ENCODE assay signal across 8 cellular contexts in genomic region chr12:56189918-56190694, GRCh38. TPM values are rescaled to one million over a fixed set of nuclear protein-coding genes. Genes with fewer than 3 reads are reported as not detected.
DNase-seq lines count a peak whose midpoint lies in the region; ATAC-seq and TF ChIP-seq lines count a peak whose summit lies in the region.

No MANE protein-coding gene starts in this region.

- DNase-seq in D341Med (ENCODE audit: low spot score) (peak; percentile 87), GM23338 (ENCODE audit: low spot score) (peak; percentile 92), MG63 (peak; percentile 74), SHP77 (lab: John Stamatoyannopoulos, UW) (peak; percentile 77 to 86), activated gamma-delta T cell treated with Interleukin-2 at 50 U/mL for 16 hours (peak; percentile 62), foreskin keratinocyte (peak; percentile 75 to 86)
- DNase-seq in stimulated activated naive CD8-positive, alpha-beta T cell treated with anti-CD3 and anti-CD28 coated beads, Interleukin-15, Interleukin-2, amounts not matched to agents 100 U/mL and 50 U/mL, for 24 hours: peak; percentile 90

- H3K9me3 ChIP-seq in MG63: no peaks in the 10 kb centered on the region
- no peaks in the 10 kb centered on the region for H3K9me3 ChIP-seq in neural cell (ENCODE audit: low read length)

- H3K4me3 Mint-ChIP-seq in GM23338: peak overlapping the region; percentile 99

- H2AFZ ChIP-seq in GM23338: peak overlapping the region; percentile 97
- peak overlapping the region; percentile 56 for H2AFZ ChIP-seq in neural cell (ENCODE audit: low read depth, low read length)

- peaks cover 16% of the 10 kb centered on the region; the same call in 1 of the 2 replicates for H3F3A ChIP-seq in GM23338 (replicated peaks; ENCODE audit: low read depth)
- H3F3A ChIP-seq in neural cell (ENCODE audit: insufficient read depth, low read length, poor library complexity, severe bottlenecking): peaks cover 7% of the 10 kb centered on the region

- peaks cover 6% of the 10 kb centered on the region; the same call in 2 of the 3 replicates for H3K9me3 Mint-ChIP-seq in GM23338

- peaks cover 50% of the 10 kb centered on the region for H3K36me3 Mint-ChIP-seq in GM23338 (ENCODE audit: low read depth)

- peaks cover 35% of the 10 kb centered on the region for H3K79me2 ChIP-seq in GM23338 (replicated peaks; ENCODE audit: insufficient read depth)
- H3K79me2 ChIP-seq in neural cell (replicated peaks; ENCODE audit: insufficient read depth, low read length): peaks cover 32% of the 10 kb centered on the region

- peak overlapping the region; percentile 99 for H3K9ac ChIP-seq in neural cell (ENCODE audit: low read length)

- H3K27me3 ChIP-seq in GM23338 (ENCODE audit: insufficient read depth): no peaks in the 10 kb centered on the region
- no peaks in the 10 kb centered on the region for H3K27me3 ChIP-seq in MG63
- no peaks in the 10 kb centered on the region for H3K27me3 ChIP-seq in foreskin keratinocyte
- H3K27me3 ChIP-seq in neural cell (ENCODE audit: insufficient read depth, low read depth, low read length): no peaks in the 10 kb centered on the region

- H3K27me3 Mint-ChIP-seq in GM23338 (ENCODE audit: insufficient read depth, low read depth, poor library complexity): peaks cover 15% of the 10 kb centered on the region

- no peak for TF ChIP-seq RAD21 in neural cell (conservative IDR thresholded peaks at IDR 0.05)

- ATAC-seq in GM23338 (peak; percentile 71), foreskin keratinocyte (peak; percentile 58)
- peak; percentile 62 for ATAC-seq in stimulated activated naive CD8-positive, alpha-beta T cell treated with anti-CD3 and anti-CD28 coated beads, Interleukin-15, Interleukin-2, amounts not matched to agents 100 U/mL and 50 U/mL, for 24 hours

- H3K4me1 ChIP-seq in GM23338 (ENCODE audit: insufficient read depth) (peaks cover 12% of the 10 kb centered on the region), foreskin keratinocyte (peaks cover 12% of the 10 kb centered on the region)

- H3K9me2 ChIP-seq in GM23338 (ENCODE audit: insufficient read depth) (no peaks in the 10 kb centered on the region), neural cell (ENCODE audit: insufficient read depth, low read length) (no peaks in the 10 kb centered on the region)

- peak overlapping the region; percentile 97 for H3K4me2 ChIP-seq in GM23338
- H3K4me2 ChIP-seq in neural cell (ENCODE audit: low read length): peak overlapping the region; percentile 38

- peaks cover 29% of the 10 kb centered on the region for H3K4me1 Mint-ChIP-seq in GM23338

- peak overlapping the region; percentile 98 for H3K27ac Mint-ChIP-seq in GM23338

- H4K20me1 ChIP-seq in GM23338 (replicated peaks; ENCODE audit: insufficient read depth) (peaks cover 13% of the 10 kb centered on the region), neural cell (ENCODE audit: insufficient read depth) (no peaks in the 10 kb centered on the region)

- TF ChIP-seq CTCF in GM23338 (conservative IDR thresholded peaks at IDR 0.05; ENCODE audit: low read depth in 2 of 2): peak in 1 of 2 experiments; percentile 2; a peak in 1 of 4 replicates
- no peak for TF ChIP-seq CTCF in foreskin keratinocyte (conservative IDR thresholded peaks at IDR 0.05)
- no peak for TF ChIP-seq CTCF in neural cell (IDR thresholded peaks at IDR 0.05; ENCODE audit: poor library complexity, severe bottlenecking)

- peak overlapping the region; percentile 100 for H3K4me3 ChIP-seq in GM23338
- H3K4me3 ChIP-seq in MG63: peak overlapping the region; percentile 81
- peak overlapping the region; percentile 97 for H3K4me3 ChIP-seq in neural cell (ENCODE audit: low read length)

- H3K27ac ChIP-seq in GM23338 (ENCODE audit: low read depth) (peak overlapping the region; percentile 100), foreskin keratinocyte (peak overlapping the region; percentile 37), neural cell (ENCODE audit: low read length) (peak overlapping the region; percentile 79)

- H3K36me3 ChIP-seq in GM23338 (ENCODE audit: insufficient read depth) (peaks cover 15% of the 10 kb centered on the region; the same call in 1 of the 2 replicates), MG63 (peaks cover 20% of the 10 kb centered on the region), neural cell (ENCODE audit: insufficient read depth, low read length) (peaks cover 5% of the 10 kb centered on the region)

- no peak for TF ChIP-seq EP300 in neural cell (conservative IDR thresholded peaks at IDR 0.05; ENCODE audit: poor library complexity, severe bottlenecking)

TF ChIP-seq in GM23338, 12 proteins besides CTCF, POLR2A, EP300 and RAD21:
- TF ChIP-seq ETS1 (IDR thresholded peaks at IDR 0.05) (peak; percentile 76), CREB1 (CRISPR knock-in tag; IDR thresholded peaks at IDR 0.05; ENCODE audit: low read depth) (peak; percentile 37; the same call in 1 of the 2 replicates), POLR2AphosphoS5 (IDR thresholded peaks at IDR 0.05; ENCODE audit: low read depth) (no peak), ZNF114 (CRISPR knock-in tag; IDR thresholded peaks at IDR 0.05) (no peak)

TF ChIP-seq in neural cell, 6 proteins besides CTCF, POLR2A, EP300 and RAD21:
- TF ChIP-seq POLR2AphosphoS5 (IDR thresholded peaks at IDR 0.05): peak; percentile 58
- no peak for TF ChIP-seq SMC3 (conservative IDR thresholded peaks at IDR 0.05; ENCODE audit: poor library complexity)
- peak; percentile 75 for TF ChIP-seq MXI1 (conservative IDR thresholded peaks at IDR 0.05; ENCODE audit: poor library complexity, severe bottlenecking)
TF ChIP-seq in neural cell: peak in this region for 2.

RNA-seq across cellular contexts. Expression of gene SMARCC2, which starts 0.8 kb away (rescaled TPM):
- total RNA-seq in GM23338 (2014; rRNA removed; shearing (Covaris generic)): 40.4 and 44.5 TPM in 2 replicates
- 52.1 and 68.3 TPM in 2 replicates for polyA plus RNA-seq in GM23338 (2016; fragmentation: Nextera tagmentation; extraction: Ambion mirVana)
- 10.6 and 14.8 TPM in 2 replicates for total RNA-seq in MG63 (2014; rRNA removed; shearing (Covaris generic); ENCODE audit: low replicate concordance)
- total RNA-seq in foreskin keratinocyte: 46.0 and 46.1 TPM in 2 replicates
- polyA plus RNA-seq in foreskin keratinocyte: 13.3 and 14.7 TPM in 2 replicates
- 85.6 and 93.2 TPM in 2 replicates for polyA plus RNA-seq in neural cell
- 157 TPM in 2 replicates for polyA minus RNA-seq in neural cell

RNA-seq across cellular contexts. Expression of gene RNF41, which starts 31.6 kb away (rescaled TPM):
- total RNA-seq in GM23338 (2014; rRNA removed; shearing (Covaris generic)): 68.2 and 77.1 TPM in 2 replicates
- polyA plus RNA-seq in GM23338 (2016; fragmentation: Nextera tagmentation; extraction: Ambion mirVana) (14.8 and 15.3 TPM in 2 replicates), foreskin keratinocyte (19.0 and 21.8 TPM in 2 replicates), neural cell (87.9 and 108 TPM in 2 replicates)
- total RNA-seq in MG63 (2014; rRNA removed; shearing (Covaris generic); ENCODE audit: low replicate concordance): 51.6 and 107 TPM in 2 replicates
- total RNA-seq in foreskin keratinocyte: 37.1 and 39.4 TPM in 2 replicates
- polyA minus RNA-seq in neural cell: 128 and 153 TPM in 2 replicates

RNA-seq across cellular contexts. Expression of gene MYL6, which starts 31.9 kb away (rescaled TPM):
- total RNA-seq in GM23338 (2014; rRNA removed; shearing (Covaris generic)): 1,092 and 1,271 TPM in 2 replicates
- 1,545 and 1,548 TPM in 2 replicates for polyA plus RNA-seq in GM23338 (2016; fragmentation: Nextera tagmentation; extraction: Ambion mirVana)
- 1,658 and 1,845 TPM in 2 replicates for total RNA-seq in MG63 (2014; rRNA removed; shearing (Covaris generic); ENCODE audit: low replicate concordance)
- total RNA-seq in foreskin keratinocyte: 2,537 and 2,800 TPM in 2 replicates
- polyA plus RNA-seq in foreskin keratinocyte: 3,288 and 3,690 TPM in 2 replicates
- polyA plus RNA-seq in neural cell: 2,918 and 3,234 TPM in 2 replicates
- 523 and 580 TPM in 2 replicates for polyA minus RNA-seq in neural cell

RNA-seq across cellular contexts. Expression of gene NABP2, which starts 34.0 kb away (rescaled TPM):
- 25.5 and 31.6 TPM in 2 replicates for total RNA-seq in GM23338 (2014; rRNA removed; shearing (Covaris generic))
- polyA plus RNA-seq in GM23338 (2016; fragmentation: Nextera tagmentation; extraction: Ambion mirVana): 24.9 and 27.8 TPM in 2 replicates
- total RNA-seq in MG63 (2014; rRNA removed; shearing (Covaris generic); ENCODE audit: low replicate concordance): 61.0 and 115 TPM in 2 replicates
- 45.8 and 47.1 TPM in 2 replicates for total RNA-seq in foreskin keratinocyte
- 58.2 and 62.8 TPM in 2 replicates for polyA plus RNA-seq in foreskin keratinocyte
- polyA plus RNA-seq in neural cell: 54.3 and 79.1 TPM in 2 replicates
- 25.8 and 25.9 TPM in 2 replicates for polyA minus RNA-seq in neural cell

RNA-seq across cellular contexts. Expression of gene MYL6B, which starts 37.7 kb away (rescaled TPM):
- total RNA-seq in GM23338 (2014; rRNA removed; shearing (Covaris generic)): 96.9 and 103 TPM in 2 replicates
- 164 and 170 TPM in 2 replicates for polyA plus RNA-seq in GM23338 (2016; fragmentation: Nextera tagmentation; extraction: Ambion mirVana)
- total RNA-seq in MG63 (2014; rRNA removed; shearing (Covaris generic); ENCODE audit: low replicate concordance): 65.7 and 123 TPM in 2 replicates
- 72.0 and 81.4 TPM in 2 replicates for total RNA-seq in foreskin keratinocyte
- polyA plus RNA-seq in foreskin keratinocyte: 93.6 and 101 TPM in 2 replicates
- 369 and 376 TPM in 2 replicates for polyA plus RNA-seq in neural cell
- 78.0 and 82.5 TPM in 2 replicates for polyA minus RNA-seq in neural cell

Comparison
In these comparisons a context has a peak if more than half of its experiments do, and no peak if none do; other contexts are left out.
1. Peak in every context shown above with its lines: DNase-seq, ATAC-seq, H3K4me3 ChIP-seq and H3K27ac ChIP-seq.
2. H3K27ac ChIP-seq: peak in every context shown above with its lines; median percentile 100 in GM23338; 79 in neural cell; 37 in foreskin keratinocyte.